ENCODE assay signal across 24 cellular contexts in the genomic region with DNA sequence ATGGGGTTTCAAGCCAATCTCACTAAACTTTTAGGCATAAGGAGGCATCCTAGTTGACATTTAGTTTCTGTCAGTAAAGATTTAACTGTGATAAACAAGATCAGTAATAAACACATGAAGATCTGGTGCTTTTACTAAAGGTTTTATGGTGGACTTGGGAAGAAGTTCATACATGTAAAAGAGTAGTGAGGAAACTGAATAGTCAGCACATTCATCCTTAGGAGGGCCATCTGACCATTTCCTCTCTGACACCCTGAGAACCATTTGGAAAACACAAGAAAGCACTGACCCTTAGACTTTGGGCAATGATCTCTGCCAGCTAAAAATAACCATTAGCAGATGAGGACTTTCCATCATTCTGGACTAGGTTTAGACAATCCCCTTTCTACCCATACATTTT.
DNase-seq lines count a peak whose midpoint lies in the region; ATAC-seq, FAIRE-seq and TF ChIP-seq lines count a peak whose summit lies in the region.
"Had no signal": no experiment of that assay in that cellular context is flagged by ENCODE, and none has a peak within 500 bp of the region (broad histone marks: within the 10 kb centered on the region; RNA-seq: fewer than 3 reads in every experiment).

No MANE protein-coding gene starts in this region.

- POLR2A ChIA-PET in HepG2 (lab: Yijun Ruan, JAX) = no interaction called here

- H3K36me3 ChIP-seq in HepG2 (replicated peaks in 1 of 2; ENCODE audit: control insufficient read depth in 1 of 2, insufficient read depth in 2 of 2, low read length in 2 of 2) (no peaks in the 10 kb centered on the region), right lobe of liver (no peaks in the 10 kb centered on the region)
- H3K36me3 ChIP-seq: BE2C, BLaER1 had no signal

- BruUV-seq in HepG2 (replicated peaks; lab: Mats Ljungman, UMichigan) = no TSS peak

- H4K20me1 ChIP-seq in HepG2 (ENCODE audit: insufficient read depth, low read length) = no peaks in the 10 kb centered on the region
- H4K20me1 ChIP-seq: BLaER1 had no signal

- H3K9me3 ChIP-seq in HepG2 (ENCODE audit: low read length) (peaks cover 86% of the 10 kb centered on the region), right lobe of liver (no peaks in the 10 kb centered on the region)
- H3K9me3 ChIP-seq: BE2C, BLaER1 had no signal

- no peak for TF ChIP-seq EP300 in HepG2 (IDR thresholded peaks at IDR 0.05; ENCODE audit: low read depth in 2 of 2, low read length in 2 of 2)
- TF ChIP-seq EP300 in HepG2 (CRISPR knock-in tag; IDR thresholded peaks at IDR 0.05; ENCODE audit: borderline replicate concordance) = no peak

- no peak overlapping the region for H3K9ac ChIP-seq in HepG2 (ENCODE audit: insufficient read depth, low read depth, low read length)
- H3K9ac ChIP-seq: BLaER1 had no signal

- H3K4me2 ChIP-seq in HepG2 (ENCODE audit: low read depth, low read length) = no peak overlapping the region
- H3K4me2 ChIP-seq: BLaER1 had no signal

- CTCF ChIA-PET in HepG2 (lab: Yijun Ruan, JAX; ENCODE audit: low intra/inter-chr PET ratio, low total read pairs) = no interaction called here

- no peak for TF ChIP-seq CTCF in HepG2 (CRISPR knock-in tag; IDR thresholded peaks at IDR 0.05)
- TF ChIP-seq CTCF in right lobe of liver (IDR thresholded peaks at IDR 0.05) = no peak

- DNase-seq in HepG2 (ENCODE audit: low spot score) (no peak), right lobe of liver (no peak), RPMI7951 (ENCODE audit: low read depth) (peak; percentile 16), fibroblast of peridontal ligament (ENCODE audit: extremely low read depth) (peak; percentile 11), anterior cingulate cortex (lab: John Stamatoyannopoulos, UW) (no peak), OCI-M1 (lab: John Stamatoyannopoulos, UW) (no peak)
- DNase-seq: ACHN; BE2C; C1 segment of cervical spinal cord; CD4-positive, alpha-beta memory T cell; CD4-positive, CD25-positive, alpha-beta regulatory T cell; CD8-positive, alpha-beta memory T cell; COR-L47; DMS 273 treated with DMSO at 0.1 percent for 48 hours; DMS153; DMS53; DMS79; DND-41; GDM1 had no signal

- FAIRE-seq in HepG2 (lab: Jason Lieb, UNC) = no peak
- FAIRE-seq: GM12878, GM12892, GM18507 had no signal

- intact Hi-C loops in HepG2 (cut with micrococcal nuclease; ENCODE audit: unreplicated experiment) (no loop called here), right lobe of liver (cut with DNase I) (no loop called here)

- H3K4me1 ChIP-seq in HepG2 (ENCODE audit: insufficient read depth, low read length) (no peaks in the 10 kb centered on the region), right lobe of liver (no peaks in the 10 kb centered on the region)
- H3K4me1 ChIP-seq: BE2C, BLaER1 had no signal

- in situ Hi-C loops in HepG2 (cut with HindIII; ENCODE audit: extremely low pct_ligation_motif_present, low pct_unique_long_range_greater_than_20kb) = no loop called here

- TF ChIP-seq POLR2A in HepG2 (IDR thresholded peaks at IDR 0.05; ENCODE audit: insufficient read depth in 1 of 2, low read depth in 2 of 2, low read length in 2 of 2) (no peak), right lobe of liver (IDR thresholded peaks at IDR 0.05) (no peak)

- H3K27me3 ChIP-seq in HepG2 (ENCODE audit: control insufficient read depth in 1 of 2, insufficient read depth in 2 of 2, low read length in 2 of 2) (no peaks in the 10 kb centered on the region), right lobe of liver (no peaks in the 10 kb centered on the region)
- H3K27me3 ChIP-seq: BE2C, BLaER1 had no signal

- H2AFZ ChIP-seq in HepG2 (ENCODE audit: low read length) = no peak overlapping the region

- TF ChIP-seq RAD21 in HepG2 (CRISPR knock-in tag; IDR thresholded peaks at IDR 0.05) = no peak

- no peak overlapping the region for H3K4me3 ChIP-seq in HepG2 (replicated peaks in 1 of 3; ENCODE audit: insufficient read depth in 1 of 3, low read depth in 2 of 3, low read length in 3 of 3)
- H3K4me3 ChIP-seq in right lobe of liver = no peak overlapping the region
- H3K4me3 ChIP-seq: BLaER1, GM12878 had no signal

- no peaks in the 10 kb centered on the region for H3K79me2 ChIP-seq in HepG2 (ENCODE audit: insufficient read depth, low read length)

- ATAC-seq in HepG2 (no peak), right lobe of liver (no peak)
- ATAC-seq: GM12878 had no signal

- H3K27ac ChIP-seq in HepG2 (ENCODE audit: extremely low read length, insufficient read depth, low read length) (no peak overlapping the region), right lobe of liver (no peak overlapping the region)
- H3K27ac ChIP-seq: 22Rv1, BLaER1 had no signal

TF ChIP-seq in HepG2, 621 proteins besides CTCF, POLR2A, EP300 and RAD21:
- TF ChIP-seq, protein P1, sequence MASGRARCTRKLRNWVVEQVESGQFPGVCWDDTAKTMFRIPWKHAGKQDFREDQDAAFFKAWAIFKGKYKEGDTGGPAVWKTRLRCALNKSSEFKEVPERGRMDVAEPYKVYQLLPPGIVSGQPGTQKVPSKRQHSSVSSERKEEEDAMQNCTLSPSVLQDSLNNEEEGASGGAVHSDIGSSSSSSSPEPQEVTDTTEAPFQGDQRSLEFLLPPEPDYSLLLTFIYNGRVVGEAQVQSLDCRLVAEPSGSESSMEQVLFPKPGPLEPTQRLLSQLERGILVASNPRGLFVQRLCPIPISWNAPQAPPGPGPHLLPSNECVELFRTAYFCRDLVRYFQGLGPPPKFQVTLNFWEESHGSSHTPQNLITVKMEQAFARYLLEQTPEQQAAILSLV (CRISPR knock-in tag; IDR thresholded peaks at IDR 0.05; ENCODE audit: borderline replicate concordance) = no peak
- TF ChIP-seq MAFK (conservative IDR thresholded peaks at IDR 0.05 in 1 of 2, IDR thresholded peaks at IDR 0.05 in 1 of 2; ENCODE audit: low read length in 2 of 2) (peak; percentile 66 to 78), MAFF (IDR thresholded peaks at IDR 0.05; ENCODE audit: low read depth, low read length) (peak; percentile 43; the same call in 1 of the 2 replicates)

Comparison
In these comparisons a context has a peak if more than half of its experiments do, and no peak if none do; other contexts are left out.
1. DNase-seq: peak in RPMI7951 (single experiment) and fibroblast of peridontal ligament (single experiment); none in HepG2 (single experiment), right lobe of liver (0 of 3), anterior cingulate cortex (0 of 58) and OCI-M1 (single experiment).